Comparison of ENCODE assay signal across 13 cellular contexts in the genomic region with DNA sequence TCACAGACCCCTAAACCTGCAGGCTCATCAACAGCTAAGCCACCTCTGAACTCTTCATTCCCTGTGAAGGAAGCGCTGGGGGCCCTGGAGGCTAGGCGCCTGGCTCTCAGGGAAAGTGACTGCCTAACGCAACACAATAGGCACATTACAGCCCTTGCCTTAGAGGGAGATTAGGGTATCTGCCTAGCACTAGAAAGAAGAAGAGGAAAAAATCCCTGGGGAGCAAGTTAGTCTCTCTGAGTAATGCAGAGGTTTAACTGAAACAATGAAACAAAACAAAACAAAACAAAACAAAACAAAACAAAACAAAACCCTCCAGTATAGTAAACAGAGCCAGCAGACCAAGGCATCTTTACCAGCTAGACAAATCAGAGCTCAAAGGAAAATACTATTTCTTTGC. TPM values are rescaled to one million over a fixed set of nuclear protein-coding genes. Genes with fewer than 3 reads are reported as not detected.
DNase-seq lines count a peak whose midpoint lies in the region; ATAC-seq and TF ChIP-seq lines count a peak whose summit lies in the region.
"Had no signal": no experiment of that assay in that cellular context is flagged by ENCODE, and none has a peak within 500 bp of the region (broad histone marks: within the 10 kb centered on the region; RNA-seq: fewer than 3 reads in every experiment).

No MANE protein-coding gene starts in this region.

- peaks cover 19% of the 10 kb centered on the region for H3K4me1 ChIP-seq in CD4-positive, CD25-positive, alpha-beta regulatory T cell (ENCODE audit: control insufficient read depth, insufficient read depth, low read length, poor library complexity, severe bottlenecking)
- 0 out of 2 replicates have a peak, but pooled peaks cover 3% of the 10 kb centered on the region for H3K4me1 ChIP-seq in GM23338 (ENCODE audit: insufficient read depth)

- H3K79me2 ChIP-seq in GM23338 (replicated peaks; ENCODE audit: insufficient read depth) = 0 out of 2 replicates have a peak, but pooled peaks cover 4% of the 10 kb centered on the region

- H3K9me2 ChIP-seq in GM23338 (ENCODE audit: insufficient read depth) = no peaks in the 10 kb centered on the region

- H3K9me3 ChIP-seq in CD4-positive, CD25-positive, alpha-beta regulatory T cell (ENCODE audit: control insufficient read depth in 2 of 2, low read length in 2 of 2) = no peaks in the 10 kb centered on the region
- H3K9me3 ChIP-seq: mucosa of descending colon, spleen had no signal

- H3F3A ChIP-seq in GM23338 (replicated peaks; ENCODE audit: low read depth) = no peaks in the 10 kb centered on the region

- peaks cover 15 to 48% (median 33%) of the 10 kb centered on the region in 4 donors for H3K4me1 Mint-ChIP-seq in CD4-positive, CD25-positive, alpha-beta regulatory T cell
- H3K4me1 Mint-ChIP-seq in GM23338 (peaks cover 16% of the 10 kb centered on the region), natural killer cell (peaks cover 30 to 38% of the 10 kb centered on the region in 2 donors)
- peaks cover 37% of the 10 kb centered on the region for H3K4me1 Mint-ChIP-seq in activated naive CD8-positive, alpha-beta T cell (ENCODE audit: low read depth)

- H3K36me3 Mint-ChIP-seq in CD4-positive, CD25-positive, alpha-beta regulatory T cell = peaks cover 25% of the 10 kb centered on the region
- H3K36me3 Mint-ChIP-seq in GM23338 (ENCODE audit: low read depth) = peaks cover 23% of the 10 kb centered on the region
- no peaks in the 10 kb centered on the region for H3K36me3 Mint-ChIP-seq in activated naive CD8-positive, alpha-beta T cell
- H3K36me3 Mint-ChIP-seq in natural killer cell = no peaks in the 10 kb centered on the region

- H3K4me2 ChIP-seq in GM23338 = no peak overlapping the region

- intact Hi-C loops in natural killer cell (cut with micrococcal nuclease) = no loop called here

- peaks cover 3% of the 10 kb centered on the region for H3K27me3 ChIP-seq in CD4-positive, CD25-positive, alpha-beta regulatory T cell (ENCODE audit: control insufficient read depth, insufficient read depth, low read length)
- H3K27me3 ChIP-seq in GM23338 (ENCODE audit: insufficient read depth) = peaks cover 53% of the 10 kb centered on the region

- H3K36me3 ChIP-seq in CD4-positive, CD25-positive, alpha-beta regulatory T cell (ENCODE audit: control insufficient read depth, insufficient read depth, low read length) = peaks cover 32% of the 10 kb centered on the region
- no peaks in the 10 kb centered on the region for H3K36me3 ChIP-seq in GM23338 (ENCODE audit: insufficient read depth)

- no peak for DNase-seq in CD4-positive, CD25-positive, alpha-beta regulatory T cell
- DNase-seq in GM23338 (ENCODE audit: low spot score) = no peak
- no peak for DNase-seq in natural killer cell
- no peak for DNase-seq in caudate nucleus (lab: John Stamatoyannopoulos, UW)
- no peak for DNase-seq in NCI-H2171 treated with DMSO at 0.1 percent for 48 hours (lab: John Stamatoyannopoulos, UW)
- DNase-seq: activated CD4-positive, alpha-beta T cell treated with anti-CD3 and anti-CD28 coated beads, Interleukin-2, amount 50 U/mL, for 48 hours; DMS 273 treated with DMSO at 0.1 percent for 48 hours; mucosa of descending colon; MV-4-11; NCI-H524 treated with DMSO at 0.1 percent for 48 hours; spleen had no signal

- H3K9me3 Mint-ChIP-seq in CD4-positive, CD25-positive, alpha-beta regulatory T cell = no peaks in the 10 kb centered on the region
- H3K9me3 Mint-ChIP-seq in GM23338 (no peaks in the 10 kb centered on the region), natural killer cell (no peaks in the 10 kb centered on the region)
- no peaks in the 10 kb centered on the region for H3K9me3 Mint-ChIP-seq in activated naive CD8-positive, alpha-beta T cell (ENCODE audit: low read depth)

- peak overlapping the region; percentile 65 to 93 (median 88) for H3K4me3 Mint-ChIP-seq in CD4-positive, CD25-positive, alpha-beta regulatory T cell
- H3K4me3 Mint-ChIP-seq in GM23338 = peak overlapping the region; percentile 74
- peak overlapping the region; percentile 85 for H3K4me3 Mint-ChIP-seq in activated naive CD8-positive, alpha-beta T cell
- H3K4me3 Mint-ChIP-seq in natural killer cell = peak overlapping the region; percentile 83

- no peak overlapping the region for H3K27ac ChIP-seq in CD4-positive, CD25-positive, alpha-beta regulatory T cell (ENCODE audit: insufficient read depth, low read length, poor library complexity, severe bottlenecking)
- H3K27ac ChIP-seq in GM23338 (ENCODE audit: low read depth) (no peak overlapping the region), caudate nucleus (ENCODE audit: low read depth, low read length) (no peak overlapping the region)
- H3K27ac ChIP-seq: spleen had no signal

- H3K27ac Mint-ChIP-seq in CD4-positive, CD25-positive, alpha-beta regulatory T cell = peak overlapping the region; percentile 43 to 73 (median 70)
- H3K27ac Mint-ChIP-seq in GM23338 = no peak overlapping the region
- peak overlapping the region; percentile 68 for H3K27ac Mint-ChIP-seq in activated naive CD8-positive, alpha-beta T cell
- H3K27ac Mint-ChIP-seq in natural killer cell = peak overlapping the region in 1 of 2 donors; percentile 41

- ATAC-seq in CD4-positive, CD25-positive, alpha-beta regulatory T cell (ENCODE audit: low read depth in 2 of 2) = no peak
- ATAC-seq in GM23338 = peak; percentile 5; the same call in 1 of the 3 replicates
- no peak for ATAC-seq in natural killer cell
- no peak for ATAC-seq in HG03439 (IDR thresholded peaks at IDR 0.05; ENCODE audit: unreplicated experiment)
- ATAC-seq: mucosa of descending colon had no signal

- H3K27me3 Mint-ChIP-seq in CD4-positive, CD25-positive, alpha-beta regulatory T cell = peaks cover 16% of the 10 kb centered on the region
- H3K27me3 Mint-ChIP-seq in GM23338 (ENCODE audit: insufficient read depth, low read depth, poor library complexity) = peaks cover 33% of the 10 kb centered on the region
- no peaks in the 10 kb centered on the region for H3K27me3 Mint-ChIP-seq in activated naive CD8-positive, alpha-beta T cell
- peaks cover 7% of the 10 kb centered on the region in 2 donors for H3K27me3 Mint-ChIP-seq in natural killer cell (ENCODE audit: low read depth in 2 of 2)

- peaks cover 17% of the 10 kb centered on the region for H4K20me1 ChIP-seq in GM23338 (replicated peaks; ENCODE audit: insufficient read depth)

- TF ChIP-seq CTCF in GM23338 (conservative IDR thresholded peaks at IDR 0.05; ENCODE audit: low read depth in 2 of 2) (no peak), natural killer cell (IDR thresholded peaks at IDR 0.05) (no peak)

- H3K4me3 ChIP-seq in CD4-positive, CD25-positive, alpha-beta regulatory T cell (ENCODE audit: low read depth, low read length) = no peak overlapping the region
- H3K4me3 ChIP-seq in GM23338 = no peak overlapping the region
- H3K4me3 ChIP-seq: mucosa of descending colon had no signal

- H2AFZ ChIP-seq in GM23338 = no peak overlapping the region

TF ChIP-seq in GM23338, 12 proteins besides CTCF, POLR2A, EP300 and RAD21 (continues in another document):
- TF ChIP-seq, protein P1, sequence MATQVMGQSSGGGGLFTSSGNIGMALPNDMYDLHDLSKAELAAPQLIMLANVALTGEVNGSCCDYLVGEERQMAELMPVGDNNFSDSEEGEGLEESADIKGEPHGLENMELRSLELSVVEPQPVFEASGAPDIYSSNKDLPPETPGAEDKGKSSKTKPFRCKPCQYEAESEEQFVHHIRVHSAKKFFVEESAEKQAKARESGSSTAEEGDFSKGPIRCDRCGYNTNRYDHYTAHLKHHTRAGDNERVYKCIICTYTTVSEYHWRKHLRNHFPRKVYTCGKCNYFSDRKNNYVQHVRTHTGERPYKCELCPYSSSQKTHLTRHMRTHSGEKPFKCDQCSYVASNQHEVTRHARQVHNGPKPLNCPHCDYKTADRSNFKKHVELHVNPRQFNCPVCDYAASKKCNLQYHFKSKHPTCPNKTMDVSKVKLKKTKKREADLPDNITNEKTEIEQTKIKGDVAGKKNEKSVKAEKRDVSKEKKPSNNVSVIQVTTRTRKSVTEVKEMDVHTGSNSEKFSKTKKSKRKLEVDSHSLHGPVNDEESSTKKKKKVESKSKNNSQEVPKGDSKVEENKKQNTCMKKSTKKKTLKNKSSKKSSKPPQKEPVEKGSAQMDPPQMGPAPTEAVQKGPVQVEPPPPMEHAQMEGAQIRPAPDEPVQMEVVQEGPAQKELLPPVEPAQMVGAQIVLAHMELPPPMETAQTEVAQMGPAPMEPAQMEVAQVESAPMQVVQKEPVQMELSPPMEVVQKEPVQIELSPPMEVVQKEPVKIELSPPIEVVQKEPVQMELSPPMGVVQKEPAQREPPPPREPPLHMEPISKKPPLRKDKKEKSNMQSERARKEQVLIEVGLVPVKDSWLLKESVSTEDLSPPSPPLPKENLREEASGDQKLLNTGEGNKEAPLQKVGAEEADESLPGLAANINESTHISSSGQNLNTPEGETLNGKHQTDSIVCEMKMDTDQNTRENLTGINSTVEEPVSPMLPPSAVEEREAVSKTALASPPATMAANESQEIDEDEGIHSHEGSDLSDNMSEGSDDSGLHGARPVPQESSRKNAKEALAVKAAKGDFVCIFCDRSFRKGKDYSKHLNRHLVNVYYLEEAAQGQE (IDR thresholded peaks at IDR 0.05; ENCODE audit: unreplicated experiment) = no peak
- TF ChIP-seq POLR2AphosphoS5 (IDR thresholded peaks at IDR 0.05; ENCODE audit: low read depth) (no peak), JUNB (IDR thresholded peaks at IDR 0.05; ENCODE audit: unreplicated experiment) (no peak), STAT1 (IDR thresholded peaks at IDR 0.05; ENCODE audit: unreplicated experiment) (no peak), NANOG (IDR thresholded peaks at IDR 0.05; ENCODE audit: borderline replicate concordance) (no peak)

RNA-seq across cellular contexts. Expression of a gene that starts 2.6 kb away (rescaled TPM):
- 13.4 TPM for total RNA-seq in CD4-positive, CD25-positive, alpha-beta regulatory T cell
- 1 to 10 TPM in 2 of 4 donors, under 1 TPM in 2; 0.46 to 1.6 (median 1.2) TPM for polyA plus RNA-seq in CD4-positive, CD25-positive, alpha-beta regulatory T cell
- 5.2 and 7.9 TPM in 2 replicates for total RNA-seq in GM23338 (2014; rRNA removed; shearing (Covaris generic))
- 2.8 and 3.2 TPM in 2 replicates for polyA plus RNA-seq in GM23338 (2016; fragmentation: Nextera tagmentation; extraction: Ambion mirVana)
- 10 to 100 TPM; 14.6 to 18.2 (median 17.2) TPM for total RNA-seq in natural killer cell

RNA-seq across cellular contexts. Expression of a gene that starts 39.4 kb away (rescaled TPM):
- 33.9 TPM for total RNA-seq in CD4-positive, CD25-positive, alpha-beta regulatory T cell
- polyA plus RNA-seq in CD4-positive, CD25-positive, alpha-beta regulatory T cell = 10 to 100 TPM in 2 of 4 donors, 1 to 10 TPM in 2; 8.2 to 11.5 (median 9.7) TPM
- total RNA-seq in GM23338 (2014; rRNA removed; shearing (Covaris generic)) = 12.9 and 18.6 TPM in 2 replicates
- polyA plus RNA-seq in GM23338 (2016; fragmentation: Nextera tagmentation; extraction: Ambion mirVana) = 10.0 and 12.9 TPM in 2 replicates
- total RNA-seq in natural killer cell = 10 to 100 TPM; 41.4 to 48.6 (median 47.3) TPM
